ENCODE assay signal across 22 cellular contexts in the genomic region with DNA sequence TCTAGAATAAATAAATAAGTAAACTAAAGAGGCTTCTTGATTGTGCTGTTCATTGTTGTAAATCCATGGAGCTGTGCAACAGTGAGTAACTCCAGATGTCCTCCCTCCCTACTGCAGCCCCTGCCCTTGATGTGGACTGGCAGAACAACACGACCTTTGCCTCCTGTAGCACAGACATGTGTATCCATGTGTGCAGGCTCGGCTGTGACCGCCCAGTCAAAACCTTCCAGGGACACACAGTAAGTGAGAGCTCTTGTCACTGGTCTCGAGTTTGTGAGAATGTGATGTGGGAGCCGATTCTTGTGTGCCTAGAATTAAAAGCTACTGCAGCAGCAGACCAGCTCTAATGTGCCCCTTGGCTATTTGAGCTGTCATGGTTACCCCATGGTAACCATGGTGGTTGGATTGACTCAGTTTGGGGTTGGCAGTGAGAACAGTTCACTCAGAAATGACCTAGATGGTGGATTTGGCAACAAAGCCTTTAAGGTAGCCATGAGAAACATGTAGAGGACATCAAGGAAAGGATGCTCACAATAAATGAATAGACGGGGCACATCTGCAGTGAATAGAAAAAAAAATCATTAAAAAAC.
"Had no signal": no experiment of that assay in that cellular context is flagged by ENCODE, and none has a peak within 500 bp of the region (broad histone marks: within the 10 kb centered on the region; RNA-seq: fewer than 3 reads in every experiment).

No MANE protein-coding gene starts in this region.

- H3K4me3 Mint-ChIP-seq: immature natural killer cell; naive thymus-derived CD4-positive, alpha-beta T cell; natural killer cell treated with Interleukin-12 subunit alpha and Interleukin-12 subunit beta and Interleukin-15 and Interleukin-18, amount 100 ng/mL, for 72 hours; stimulated activated naive B cell treated with anti-CD40 and anti-IgM and Interleukin-4, amounts not matched to agents 10 μg/mL and 1 μg/mL and 100 μg/mL, for 72 hours; stimulated activated naive CD8-positive, alpha-beta T cell treated with anti-CD3 and anti-CD28 coated beads, Interleukin-15, Interleukin-2, amounts not matched to agents 100 ng/mL and 50 ng/mL, for 24 hours; type B pancreatic cell had no signal

- ATAC-seq: left colon; mucosa of descending colon; naive thymus-derived CD4-positive, alpha-beta T cell; right cardiac atrium; sciatic nerve had no signal

- DNase-seq: hypothalamus; immature natural killer cell; kidney; left colon; left ventricle myocardium inferior; midbrain; mucosa of descending colon; naive thymus-derived CD4-positive, alpha-beta T cell; ovary; retina; right cardiac atrium; stimulated activated CD4-positive, alpha-beta T cell treated with anti-CD3 and anti-CD28 coated beads, Interleukin-12 subunit alpha, Interleukin-12 subunit beta, amount 100 ng/mL, for 4 hours; stimulated activated CD4-positive, alpha-beta T cell treated with anti-CD3 and anti-CD28 coated beads, Interleukin-15, amount 100 ng/mL, for 24 hours; stimulated activated CD4-positive, alpha-beta T cell treated with anti-CD3 and anti-CD28 coated beads, Interleukin-2, amount 100 ng/mL, for 24 hours; stimulated activated CD4-positive, alpha-beta T cell treated with anti-CD3 and anti-CD28 coated beads, Interleukin-4, amount 100 ng/mL, for 1 hour; stimulated activated naive B cell treated with anti-CD40 and anti-IgM and Interleukin-4, amounts not matched to agents 10 μg/mL and 1 μg/mL and 100 μg/mL, for 72 hours; substantia nigra; uterus had no signal

- H3K27ac Mint-ChIP-seq: naive thymus-derived CD4-positive, alpha-beta T cell; natural killer cell treated with Interleukin-12 subunit alpha and Interleukin-12 subunit beta and Interleukin-15 and Interleukin-18, amount 100 ng/mL, for 72 hours; stimulated activated naive B cell treated with anti-CD40 and anti-IgM and Interleukin-4, amounts not matched to agents 10 μg/mL and 1 μg/mL and 100 μg/mL, for 72 hours; stimulated activated naive CD8-positive, alpha-beta T cell treated with anti-CD3 and anti-CD28 coated beads, Interleukin-15, Interleukin-2, amounts not matched to agents 100 ng/mL and 50 ng/mL, for 24 hours; type B pancreatic cell had no signal

- H3K27me3 Mint-ChIP-seq: naive thymus-derived CD4-positive, alpha-beta T cell; natural killer cell treated with Interleukin-12 subunit alpha and Interleukin-12 subunit beta and Interleukin-15 and Interleukin-18, amount 100 ng/mL, for 72 hours; stimulated activated naive B cell treated with anti-CD40 and anti-IgM and Interleukin-4, amounts not matched to agents 10 μg/mL and 1 μg/mL and 100 μg/mL, for 72 hours; stimulated activated naive CD8-positive, alpha-beta T cell treated with anti-CD3 and anti-CD28 coated beads, Interleukin-15, Interleukin-2, amounts not matched to agents 100 ng/mL and 50 ng/mL, for 24 hours; type B pancreatic cell had no signal

- H3K9me3 Mint-ChIP-seq: immature natural killer cell; natural killer cell treated with Interleukin-12 subunit alpha and Interleukin-12 subunit beta and Interleukin-15 and Interleukin-18, amount 100 ng/mL, for 72 hours; stimulated activated naive CD8-positive, alpha-beta T cell treated with anti-CD3 and anti-CD28 coated beads, Interleukin-15, Interleukin-2, amounts not matched to agents 100 ng/mL and 50 ng/mL, for 24 hours; type B pancreatic cell had no signal
